Comparison of ENCODE assay signal across 8 cellular contexts in the genomic region with DNA sequence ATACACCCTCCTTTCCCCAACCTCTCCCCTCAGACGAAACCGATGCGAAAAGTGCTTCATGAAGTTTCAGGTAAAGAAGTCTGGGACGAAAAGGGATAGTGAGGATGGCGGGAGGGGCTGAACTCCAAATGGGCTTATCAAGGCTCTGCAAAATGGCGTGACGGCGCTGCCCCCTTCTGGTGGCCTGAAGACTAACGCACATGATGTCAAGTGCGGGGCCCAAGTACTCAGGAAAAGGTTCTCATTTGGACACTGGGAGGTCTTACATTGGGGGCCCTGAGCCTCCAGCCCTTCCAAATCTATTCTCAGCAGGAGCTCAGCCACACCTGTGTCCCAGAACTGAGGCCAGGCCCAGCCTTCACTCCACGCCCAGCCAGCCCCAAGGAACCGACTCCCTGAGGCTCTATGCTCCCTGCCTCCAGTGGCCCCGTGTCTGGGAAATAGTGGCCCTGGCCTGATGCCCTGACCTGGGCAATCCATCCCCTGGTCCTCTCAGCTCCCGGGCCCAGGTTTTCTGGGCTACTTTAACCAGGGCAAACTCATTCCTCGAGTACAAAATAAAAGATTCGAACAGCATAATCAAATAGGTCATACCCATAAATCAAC.
DNase-seq lines count a peak whose midpoint lies in the region; ATAC-seq and TF ChIP-seq lines count a peak whose summit lies in the region.

No MANE protein-coding gene starts in this region.

- peak; percentile 42 for ATAC-seq in activated CD8-positive, alpha-beta memory T cell treated with anti-CD3 and anti-CD28 coated beads, Interleukin-2, amount 10 ng/mL, durations not matched to agents 7 days and 5 days
- ATAC-seq in GM21447 (IDR thresholded peaks at IDR 0.05; ENCODE audit: unreplicated experiment), result no peak

- H3K27ac Mint-ChIP-seq in activated CD8-positive, alpha-beta memory T cell treated with anti-CD3 and anti-CD28 coated beads, Interleukin-2, amount 10 ng/mL, durations not matched to agents 7 days and 5 days, result no peak overlapping the region

- H3K4me3 Mint-ChIP-seq in activated CD8-positive, alpha-beta memory T cell treated with anti-CD3 and anti-CD28 coated beads, Interleukin-2, amount 10 ng/mL, durations not matched to agents 7 days and 5 days, result no peak overlapping the region

- no peaks in the 10 kb centered on the region for H3K9me3 ChIP-seq in ascending aorta

- CTCF ChIA-PET in activated CD8-positive, alpha-beta memory T cell treated with anti-CD3 and anti-CD28 coated beads, Interleukin-2, amount 10 ng/mL, durations not matched to agents 7 days and 5 days (lab: Charles Lee), result interaction anchor here (1.7 to 6.3 kb wide), 2 partner anchors 15 to 189 kb away, joined by 5 to 34 read pairs; no protein-coding TSS in a partner anchor

- no peaks in the 10 kb centered on the region for H3K4me1 ChIP-seq in ascending aorta

- H3K27me3 ChIP-seq in ascending aorta, result no peaks in the 10 kb centered on the region

- peaks cover 7% of the 10 kb centered on the region for H3K4me1 Mint-ChIP-seq in activated CD8-positive, alpha-beta memory T cell treated with anti-CD3 and anti-CD28 coated beads, Interleukin-2, amount 10 ng/mL, durations not matched to agents 7 days and 5 days

- H3K27me3 Mint-ChIP-seq in activated CD8-positive, alpha-beta memory T cell treated with anti-CD3 and anti-CD28 coated beads, Interleukin-2, amount 10 ng/mL, durations not matched to agents 7 days and 5 days, result peaks cover 10% of the 10 kb centered on the region

- no peak overlapping the region for H3K27ac ChIP-seq in ascending aorta

- H3K9me3 Mint-ChIP-seq in activated CD8-positive, alpha-beta memory T cell treated with anti-CD3 and anti-CD28 coated beads, Interleukin-2, amount 10 ng/mL, durations not matched to agents 7 days and 5 days (ENCODE audit: low read depth), result no peaks in the 10 kb centered on the region

- intact Hi-C loops in ascending aorta (cut with DNase I), result loop anchor here (10.0 kb wide), 1 partner anchor 399 kb away; no protein-coding TSS in a partner anchor

- no peaks in the 10 kb centered on the region for H3K36me3 ChIP-seq in ascending aorta

- no peaks in the 10 kb centered on the region for H3K36me3 Mint-ChIP-seq in activated CD8-positive, alpha-beta memory T cell treated with anti-CD3 and anti-CD28 coated beads, Interleukin-2, amount 10 ng/mL, durations not matched to agents 7 days and 5 days

- TF ChIP-seq CTCF in ascending aorta (IDR thresholded peaks at IDR 0.05), result peak in 2 of 3 experiments; percentile 12 to 29

- no peak overlapping the region for H3K4me3 ChIP-seq in ascending aorta

- DNase-seq in activated CD8-positive, alpha-beta memory T cell treated with anti-CD3 and anti-CD28 coated beads, Interleukin-2, amount 10 ng/mL, durations not matched to agents 7 days and 5 days, result peak; percentile 50
- DNase-seq in activated CD8-positive, alpha-beta memory T cell treated with anti-CD3 and anti-CD28 coated beads, Interleukin-2, amount 50 U/mL, for 4 hours, result no peak
- DNase-seq in NCI-H1694 (lab: John Stamatoyannopoulos, UW) (peak; percentile 47), ascending aorta (ENCODE audit: low spot score in 2 of 2) (no peak), kidney glomerular epithelial cell (lab: John Stamatoyannopoulos, UW) (peak; percentile 36), superior temporal gyrus (ENCODE audit: extremely low spot score) (peak; percentile 68), ureter (ENCODE audit: low spot score) (no peak)

Comparison
In these comparisons a context has a peak if more than half of its experiments do, and no peak if none do; other contexts are left out.
1. DNase-seq: peak in activated CD8-positive, alpha-beta memory T cell treated with anti-CD3 and anti-CD28 coated beads, Interleukin-2, amount 10 ng/mL, durations not matched to agents 7 days and 5 days (single experiment), NCI-H1694 (single experiment), kidney glomerular epithelial cell (single experiment) and superior temporal gyrus (single experiment); none in activated CD8-positive, alpha-beta memory T cell treated with anti-CD3 and anti-CD28 coated beads, Interleukin-2, amount 50 U/mL, for 4 hours (single experiment), ascending aorta (0 of 2) and ureter (single experiment).